Comparison of ENCODE assay signal across 1 cellular context in the genomic region with DNA sequence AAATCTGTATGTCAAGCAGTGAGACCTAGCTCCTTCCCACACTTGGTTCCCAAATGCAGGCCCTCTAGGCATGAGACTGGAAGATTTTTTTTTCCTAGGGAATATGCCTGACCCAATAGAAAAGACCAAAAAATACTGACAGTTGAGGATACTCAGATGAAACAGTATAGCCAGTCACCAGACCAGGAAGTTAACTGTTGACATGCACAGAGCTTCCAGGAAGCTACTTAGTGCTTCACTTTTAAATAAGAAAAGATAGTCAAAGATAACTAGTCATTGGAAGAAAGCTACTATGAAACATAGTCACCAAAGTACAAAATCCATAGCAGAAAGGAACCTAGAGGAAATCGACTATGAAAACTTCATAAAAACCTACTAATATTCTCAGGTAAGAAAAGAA.
TF ChIP-seq lines count a peak whose summit lies in the region.

No MANE protein-coding gene starts in this region.

TF ChIP-seq in GM23338, 12 proteins besides CTCF, POLR2A, EP300 and RAD21:
- TF ChIP-seq, protein P1, sequence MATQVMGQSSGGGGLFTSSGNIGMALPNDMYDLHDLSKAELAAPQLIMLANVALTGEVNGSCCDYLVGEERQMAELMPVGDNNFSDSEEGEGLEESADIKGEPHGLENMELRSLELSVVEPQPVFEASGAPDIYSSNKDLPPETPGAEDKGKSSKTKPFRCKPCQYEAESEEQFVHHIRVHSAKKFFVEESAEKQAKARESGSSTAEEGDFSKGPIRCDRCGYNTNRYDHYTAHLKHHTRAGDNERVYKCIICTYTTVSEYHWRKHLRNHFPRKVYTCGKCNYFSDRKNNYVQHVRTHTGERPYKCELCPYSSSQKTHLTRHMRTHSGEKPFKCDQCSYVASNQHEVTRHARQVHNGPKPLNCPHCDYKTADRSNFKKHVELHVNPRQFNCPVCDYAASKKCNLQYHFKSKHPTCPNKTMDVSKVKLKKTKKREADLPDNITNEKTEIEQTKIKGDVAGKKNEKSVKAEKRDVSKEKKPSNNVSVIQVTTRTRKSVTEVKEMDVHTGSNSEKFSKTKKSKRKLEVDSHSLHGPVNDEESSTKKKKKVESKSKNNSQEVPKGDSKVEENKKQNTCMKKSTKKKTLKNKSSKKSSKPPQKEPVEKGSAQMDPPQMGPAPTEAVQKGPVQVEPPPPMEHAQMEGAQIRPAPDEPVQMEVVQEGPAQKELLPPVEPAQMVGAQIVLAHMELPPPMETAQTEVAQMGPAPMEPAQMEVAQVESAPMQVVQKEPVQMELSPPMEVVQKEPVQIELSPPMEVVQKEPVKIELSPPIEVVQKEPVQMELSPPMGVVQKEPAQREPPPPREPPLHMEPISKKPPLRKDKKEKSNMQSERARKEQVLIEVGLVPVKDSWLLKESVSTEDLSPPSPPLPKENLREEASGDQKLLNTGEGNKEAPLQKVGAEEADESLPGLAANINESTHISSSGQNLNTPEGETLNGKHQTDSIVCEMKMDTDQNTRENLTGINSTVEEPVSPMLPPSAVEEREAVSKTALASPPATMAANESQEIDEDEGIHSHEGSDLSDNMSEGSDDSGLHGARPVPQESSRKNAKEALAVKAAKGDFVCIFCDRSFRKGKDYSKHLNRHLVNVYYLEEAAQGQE (IDR thresholded peaks at IDR 0.05; ENCODE audit: unreplicated experiment), result no peak
- no peak for TF ChIP-seq NANOG (IDR thresholded peaks at IDR 0.05; ENCODE audit: borderline replicate concordance)
- no peak for TF ChIP-seq STAT1 (IDR thresholded peaks at IDR 0.05; ENCODE audit: unreplicated experiment)
- no peak for TF ChIP-seq ZNF114 (CRISPR knock-in tag; IDR thresholded peaks at IDR 0.05)
TF ChIP-seq in GM23338: peak in this region for 0.
